In genomic region chr7:77416621-77417371, GRCh38 we compare ENCODE assay signal across 1 cellular context.
TF ChIP-seq lines count a peak whose summit lies in the region.

No MANE protein-coding gene starts in this region.

TF ChIP-seq in K562, 482 proteins besides CTCF, POLR2A, EP300 and RAD21 (continued from another document):
- peak; percentile 75 for TF ChIP-seq CHD7 (IDR thresholded peaks at IDR 0.05; ENCODE audit: low read depth, low read length)
TF ChIP-seq in K562: peak in this region for 1.
